ENCODE assay signal across 11 cellular contexts in genomic region chr5:181088289-181088688, GRCh38. TPM values are rescaled to one million over a fixed set of nuclear protein-coding genes. Genes with fewer than 3 reads are reported as not detected.
DNase-seq lines count a peak whose midpoint lies in the region; ATAC-seq and TF ChIP-seq lines count a peak whose summit lies in the region.
"Had no signal": no experiment of that assay in that cellular context is flagged by ENCODE, and none has a peak within 500 bp of the region (broad histone marks: within the 10 kb centered on the region; RNA-seq: fewer than 3 reads in every experiment).

No MANE protein-coding gene starts in this region.

- no peaks in the 10 kb centered on the region for H3K27me3 ChIP-seq in BLaER1 treated with 17β-estradiol and CSF1 and Interleukin-3, amounts not matched to agents 10 nM and 100 nM
- no peaks in the 10 kb centered on the region for H3K27me3 ChIP-seq in SU-DHL-6 (ENCODE audit: low read length)
- peaks cover 42% of the 10 kb centered on the region for H3K27me3 ChIP-seq in CD4-positive, alpha-beta T cell (ENCODE audit: control insufficient read depth, insufficient read depth, low read length)

- peak; percentile 36 for DNase-seq in GM13977 (ENCODE audit: low spot score)
- DNase-seq in iPS-NIHi7 (ENCODE audit: extremely low spot score), result peak; percentile 79
- DNase-seq in CD4-positive, alpha-beta T cell, result no peak
- DNase-seq in substantia nigra (lab: John Stamatoyannopoulos, UW), result no peak
- no peak for DNase-seq in NCI-H510A (lab: John Stamatoyannopoulos, UW)
- DNase-seq in NCI-H69 (lab: John Stamatoyannopoulos, UW), result no peak
- DNase-seq: body of pancreas, left colon, NCI-H2029 treated with DMSO at 0.1 percent for 48 hours had no signal

- no peak overlapping the region for H2AFZ ChIP-seq in SU-DHL-6 (ENCODE audit: low read depth, low read length, severe bottlenecking)

- H3K9me3 ChIP-seq in BLaER1 treated with 17β-estradiol and CSF1 and Interleukin-3, amounts not matched to agents 10 nM and 100 nM (replicated peaks in 1 of 11), result no peaks in the 10 kb centered on the region
- no peaks in the 10 kb centered on the region for H3K9me3 ChIP-seq in SU-DHL-6 (ENCODE audit: insufficient read depth, low read length)
- H3K9me3 ChIP-seq in CD4-positive, alpha-beta T cell (ENCODE audit: control insufficient read depth, low read length), result no peaks in the 10 kb centered on the region
- H3K9me3 ChIP-seq: body of pancreas had no signal

- CTCF ChIA-PET in CD4-positive, alpha-beta T cell (lab: Charles Lee), result no interaction called here

- peak overlapping the region in 6 of 11 experiments; percentile 26 to 69 (median 56); a peak in 8 of 22 replicates for H3K27ac ChIP-seq in BLaER1 treated with 17β-estradiol and CSF1 and Interleukin-3, amounts not matched to agents 10 nM and 100 nM
- no peak overlapping the region for H3K27ac ChIP-seq in SU-DHL-6 (ENCODE audit: low read depth, low read length)
- H3K27ac ChIP-seq in CD4-positive, alpha-beta T cell (ENCODE audit: low read depth, low read length), result no peak overlapping the region
- no peak overlapping the region for H3K27ac ChIP-seq in substantia nigra (ENCODE audit: low read depth, low read length, poor library complexity, severe bottlenecking)
- H3K27ac ChIP-seq: body of pancreas had no signal

- H4K20me1 ChIP-seq in BLaER1 treated with 17β-estradiol and CSF1 and Interleukin-3, amounts not matched to agents 10 nM and 100 nM, result no peaks in the 10 kb centered on the region
- no peaks in the 10 kb centered on the region for H4K20me1 ChIP-seq in SU-DHL-6 (ENCODE audit: low read depth, low read length)

- H3K4me1 Mint-ChIP-seq in CD4-positive, alpha-beta T cell (ENCODE audit: low read depth), result no peaks in the 10 kb centered on the region

- H3K9me2 ChIP-seq in SU-DHL-6 (replicated peaks; ENCODE audit: insufficient read depth, low read length), result no peaks in the 10 kb centered on the region

- H3K36me3 ChIP-seq in BLaER1 treated with 17β-estradiol and CSF1 and Interleukin-3, amounts not matched to agents 10 nM and 100 nM, result no peaks in the 10 kb centered on the region
- no peaks in the 10 kb centered on the region for H3K36me3 ChIP-seq in SU-DHL-6 (ENCODE audit: low read length)

- intact Hi-C loops in CD4-positive, alpha-beta T cell (cut with DNase I, micrococcal nuclease), result no loop called here

- peak overlapping the region in 5 of 11 experiments; percentile 42 to 77 (median 59); a peak in 8 of 22 replicates for H3K4me2 ChIP-seq in BLaER1 treated with 17β-estradiol and CSF1 and Interleukin-3, amounts not matched to agents 10 nM and 100 nM
- no peak overlapping the region for H3K4me2 ChIP-seq in SU-DHL-6 (ENCODE audit: low read depth, low read length, poor library complexity, severe bottlenecking)

- no peaks in the 10 kb centered on the region for H3K36me3 Mint-ChIP-seq in CD4-positive, alpha-beta T cell (ENCODE audit: low read depth)

- in situ Hi-C loops in GM13977 (cut with MboI; ENCODE audit: low pct_unique_long_range_greater_than_20kb, low sequenced_read_pairs, unreplicated experiment), result no loop called here

- POLR2A ChIA-PET in CD4-positive, alpha-beta T cell (lab: Charles Lee), result no interaction called here

- H3K27me3 Mint-ChIP-seq in CD4-positive, alpha-beta T cell, result peaks cover 66% of the 10 kb centered on the region

- peaks cover 0 to 29% (median 7%) of the 10 kb centered on the region in 10 experiments; a peak in 10 of 20 replicates for H3K4me1 ChIP-seq in BLaER1 treated with 17β-estradiol and CSF1 and Interleukin-3, amounts not matched to agents 10 nM and 100 nM
- H3K4me1 ChIP-seq: body of pancreas had no signal

- TF ChIP-seq CTCF in GM13977 (IDR thresholded peaks at IDR 0.05; ENCODE audit: extremely low read depth, insufficient read depth, missing control alignments) (peak; percentile 27), SU-DHL-6 (IDR thresholded peaks at IDR 0.05; ENCODE audit: insufficient read depth, low read length, poor library complexity, severe bottlenecking) (peak; percentile 17)
- no peak for TF ChIP-seq CTCF in CD4-positive, alpha-beta T cell (IDR thresholded peaks at IDR 0.05)

- no peaks in the 10 kb centered on the region for H3K79me2 ChIP-seq in SU-DHL-6 (ENCODE audit: insufficient read depth, low read length)

- no peak overlapping the region for H3K27ac Mint-ChIP-seq in CD4-positive, alpha-beta T cell

- no peak overlapping the region for H3K9ac ChIP-seq in BLaER1 treated with 17β-estradiol and CSF1 and Interleukin-3, amounts not matched to agents 10 nM and 100 nM
- no peak overlapping the region for H3K9ac ChIP-seq in SU-DHL-6 (ENCODE audit: low read length)

- H3K4me3 ChIP-seq in BLaER1 treated with 17β-estradiol and CSF1 and Interleukin-3, amounts not matched to agents 10 nM and 100 nM, result no peak overlapping the region
- H3K4me3 ChIP-seq in SU-DHL-6 (ENCODE audit: insufficient read depth, low read length, poor library complexity, severe bottlenecking), result no peak overlapping the region
- H3K4me3 ChIP-seq: body of pancreas had no signal

- ATAC-seq in CD4-positive, alpha-beta T cell (ENCODE audit: poor library complexity), result no peak
- ATAC-seq: body of pancreas, left colon had no signal

- no peaks in the 10 kb centered on the region for H3F3A ChIP-seq in SU-DHL-6 (ENCODE audit: insufficient read depth)

- no peak overlapping the region for H3K4me3 Mint-ChIP-seq in CD4-positive, alpha-beta T cell

- no peaks in the 10 kb centered on the region for H3K9me3 Mint-ChIP-seq in CD4-positive, alpha-beta T cell

RNA-seq across cellular contexts. Expression of gene OR2V1, which starts 42.7 kb away (rescaled TPM):
- not detected for total RNA-seq in CD4-positive, alpha-beta T cell
- total RNA-seq: body of pancreas, left colon had no signal

RNA-seq across cellular contexts. Expression of gene BTNL9, which starts 48.2 kb away (rescaled TPM):
- not detected for total RNA-seq in CD4-positive, alpha-beta T cell

RNA-seq across cellular contexts. Expression of gene OR2V2, which starts 59.1 kb away (rescaled TPM):
- not detected for total RNA-seq in CD4-positive, alpha-beta T cell
- total RNA-seq: body of pancreas, left colon had no signal

Comparison
In these comparisons a context has a peak if more than half of its experiments do, and no peak if none do; other contexts are left out.
1. H3K27ac ChIP-seq: peak in BLaER1 treated with 17β-estradiol and CSF1 and Interleukin-3, amounts not matched to agents 10 nM and 100 nM (6 of 11); none in SU-DHL-6 (single experiment), CD4-positive, alpha-beta T cell (single experiment) and substantia nigra (single experiment).
2. DNase-seq: peak in GM13977 (single experiment) and iPS-NIHi7 (single experiment); none in CD4-positive, alpha-beta T cell (0 of 10), substantia nigra (0 of 49), NCI-H510A (single experiment) and NCI-H69 (single experiment).